10 cellular contexts compared by ENCODE assay signal in the genomic region with DNA sequence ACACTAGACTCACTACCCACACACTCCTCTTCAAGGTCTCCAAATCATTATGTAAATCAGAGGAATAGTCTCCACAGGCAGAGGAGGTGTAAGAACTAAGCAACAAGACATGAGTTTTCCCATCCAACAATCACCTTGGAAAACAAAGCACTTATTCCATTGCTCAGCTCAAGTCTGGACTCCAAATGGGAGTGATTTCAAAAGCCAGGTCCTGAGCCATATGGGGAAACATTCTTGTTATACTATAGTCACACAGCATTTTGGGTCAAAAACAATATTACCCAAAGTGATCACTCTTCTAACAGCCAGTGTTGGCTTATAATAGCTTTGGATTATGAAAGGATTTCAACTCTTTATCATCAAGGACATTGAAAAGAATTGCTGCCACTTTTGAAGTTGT. TPM values are rescaled to one million over a fixed set of nuclear protein-coding genes. Genes with fewer than 3 reads are reported as not detected.
DNase-seq lines count a peak whose midpoint lies in the region; ATAC-seq and TF ChIP-seq lines count a peak whose summit lies in the region.
"Had no signal": no experiment of that assay in that cellular context is flagged by ENCODE, and none has a peak within 500 bp of the region (broad histone marks: within the 10 kb centered on the region; RNA-seq: fewer than 3 reads in every experiment).

No MANE protein-coding gene starts in this region.

- intact Hi-C loops in Caco-2 (cut with micrococcal nuclease; ENCODE audit: unreplicated experiment): loop anchor here (1.0 kb wide), 3 partner anchors 65 to 173 kb away; no protein-coding TSS in a partner anchor

- POLR2A ChIA-PET in Caco-2 (lab: Charles Lee): no interaction called here

- peak overlapping the region; percentile 74 for H3K4me2 ChIP-seq in OCI-LY1 (ENCODE audit: low read length)

- H3K4me3 Mint-ChIP-seq in Caco-2 (ENCODE audit: unreplicated experiment): peak overlapping the region; percentile 69
- peak overlapping the region; percentile 78 to 79 for H3K4me3 Mint-ChIP-seq in effector memory CD8-positive, alpha-beta T cell

- no peaks in the 10 kb centered on the region for H3F3A ChIP-seq in OCI-LY1 (ENCODE audit: insufficient read depth, low read length)

- peak overlapping the region; percentile 89 for H2AFZ ChIP-seq in OCI-LY1 (ENCODE audit: low read length)

- H3K9me2 ChIP-seq in OCI-LY1 (ENCODE audit: low read depth, low read length): no peaks in the 10 kb centered on the region

- H4K20me1 ChIP-seq in OCI-LY1 (ENCODE audit: insufficient read depth, low read length): no peaks in the 10 kb centered on the region

- H3K27me3 ChIP-seq in Caco-2 (replicated peaks; ENCODE audit: control insufficient read depth, insufficient read depth, low read length) (no peaks in the 10 kb centered on the region), OCI-LY1 (ENCODE audit: insufficient read depth, low read length) (0 out of 2 replicates have a peak, but pooled peaks cover 7% of the 10 kb centered on the region), rectal smooth muscle tissue (ENCODE audit: control insufficient read depth, insufficient read depth, low read length) (no peaks in the 10 kb centered on the region)

- no TSS peak for BruUV-seq in Caco-2 (replicated peaks; lab: Mats Ljungman, UMichigan)

- no peaks in the 10 kb centered on the region for H3K27me3 Mint-ChIP-seq in Caco-2 (ENCODE audit: insufficient read depth, unreplicated experiment)
- no peaks in the 10 kb centered on the region for H3K27me3 Mint-ChIP-seq in effector memory CD8-positive, alpha-beta T cell

- H3K9ac ChIP-seq in OCI-LY1 (ENCODE audit: low read length) (peak overlapping the region; percentile 26; the same call in 1 of the 2 replicates), rectal smooth muscle tissue (ENCODE audit: low read length) (no peak overlapping the region)

- DNase-seq in Caco-2 (no peak), SW 1271 (lab: John Stamatoyannopoulos, UW) (no peak), GM19240 (ENCODE audit: insufficient read length, low spot score) (no peak), dedifferentiated amniotic fluid mesenchymal stem cell (ENCODE audit: extremely low spot score) (no peak)
- DNase-seq in effector memory CD8-positive, alpha-beta T cell: no peak

- no peaks in the 10 kb centered on the region for H3K36me3 Mint-ChIP-seq in Caco-2 (ENCODE audit: insufficient read depth, unreplicated experiment)
- peaks cover 6% of the 10 kb centered on the region for H3K36me3 Mint-ChIP-seq in effector memory CD8-positive, alpha-beta T cell (ENCODE audit: insufficient read depth)

- H3K4me1 ChIP-seq in Caco-2 (peaks cover 4% of the 10 kb centered on the region; the same call in 1 of the 2 replicates), OCI-LY1 (ENCODE audit: insufficient read depth, low read length, severe bottlenecking) (peaks cover 12% of the 10 kb centered on the region), rectal smooth muscle tissue (ENCODE audit: control insufficient read depth, insufficient read depth, low read length) (peaks cover 6% of the 10 kb centered on the region)

- H3K27ac ChIP-seq in OCI-LY1 (ENCODE audit: low read depth, low read length, poor library complexity, severe bottlenecking): no peak overlapping the region
- H3K27ac ChIP-seq in rectal smooth muscle tissue (ENCODE audit: low read depth, low read length): peak overlapping the region; percentile 87
- H3K27ac ChIP-seq: epithelial cell of prostate had no signal

- H3K9me3 ChIP-seq in Caco-2: no peaks in the 10 kb centered on the region
- H3K9me3 ChIP-seq in OCI-LY1 (ENCODE audit: low read length): no peaks in the 10 kb centered on the region

- no peak overlapping the region for H3K27ac Mint-ChIP-seq in Caco-2 (ENCODE audit: unreplicated experiment)
- H3K27ac Mint-ChIP-seq in effector memory CD8-positive, alpha-beta T cell: peak overlapping the region; percentile 82 to 89

- no peak for ATAC-seq in effector memory CD8-positive, alpha-beta T cell (replicated peaks)
- ATAC-seq in GM18870 (IDR thresholded peaks at IDR 0.05; ENCODE audit: unreplicated experiment): no peak

- TF ChIP-seq CTCF in Caco-2 (IDR thresholded peaks at IDR 0.05; ENCODE audit: insufficient read depth in 1 of 2, low read depth in 1 of 2, low read length in 1 of 2, severe bottlenecking in 1 of 2, unreplicated experiment in 1 of 2): no peak
- TF ChIP-seq CTCF in OCI-LY1 (IDR thresholded peaks at IDR 0.05; ENCODE audit: low read length): no peak

- H3K36me3 ChIP-seq in Caco-2 (ENCODE audit: control insufficient read depth, insufficient read depth, low read length) (no peaks in the 10 kb centered on the region), OCI-LY1 (ENCODE audit: insufficient read depth, low read length) (no peaks in the 10 kb centered on the region), rectal smooth muscle tissue (ENCODE audit: control insufficient read depth, insufficient read depth, low read length) (no peaks in the 10 kb centered on the region)

- H3K4me1 Mint-ChIP-seq in Caco-2 (ENCODE audit: low read depth, unreplicated experiment): peaks cover 12% of the 10 kb centered on the region
- H3K4me1 Mint-ChIP-seq in effector memory CD8-positive, alpha-beta T cell (ENCODE audit: low read depth in 2 of 2): peaks cover 18 to 19% of the 10 kb centered on the region in 2 donors

- H3K4me3 ChIP-seq in Caco-2 (ENCODE audit: low read depth, low read length): no peak overlapping the region
- H3K4me3 ChIP-seq in OCI-LY1 (ENCODE audit: low read depth, low read length, poor library complexity, severe bottlenecking): no peak overlapping the region
- H3K4me3 ChIP-seq in rectal smooth muscle tissue (ENCODE audit: low read length): peak overlapping the region; percentile 5

- no peaks in the 10 kb centered on the region for H3K79me2 ChIP-seq in OCI-LY1 (ENCODE audit: insufficient read depth, low read length)

- CTCF ChIA-PET in Caco-2 (lab: Charles Lee): interaction anchor here (0.6 to 2.4 kb wide), 6 partner anchors 20 to 72 kb away, joined by 3 to 34 read pairs (median 4); partner anchors contain the start of gene TBCC

- no peaks in the 10 kb centered on the region for H3K9me3 Mint-ChIP-seq in Caco-2 (ENCODE audit: unreplicated experiment)
- H3K9me3 Mint-ChIP-seq in effector memory CD8-positive, alpha-beta T cell: no peaks in the 10 kb centered on the region
- H3K9me3 Mint-ChIP-seq: nephron had no signal

RNA-seq across cellular contexts. Expression of gene PRPH2, which starts 3.6 kb away (rescaled TPM):
- not detected in 2 replicates for total RNA-seq in Caco-2 (2022)

RNA-seq across cellular contexts. Expression of gene TBCC, which starts 19.9 kb away (rescaled TPM):
- total RNA-seq in Caco-2 (2022): 17.0 and 20.4 TPM in 2 replicates

RNA-seq across cellular contexts. Expression of gene BICRAL, which starts 55.8 kb away (rescaled TPM):
- 5.0 and 5.3 TPM in 2 replicates for total RNA-seq in Caco-2 (2022)
